30 cellular contexts compared by ENCODE assay signal in the genomic region with DNA sequence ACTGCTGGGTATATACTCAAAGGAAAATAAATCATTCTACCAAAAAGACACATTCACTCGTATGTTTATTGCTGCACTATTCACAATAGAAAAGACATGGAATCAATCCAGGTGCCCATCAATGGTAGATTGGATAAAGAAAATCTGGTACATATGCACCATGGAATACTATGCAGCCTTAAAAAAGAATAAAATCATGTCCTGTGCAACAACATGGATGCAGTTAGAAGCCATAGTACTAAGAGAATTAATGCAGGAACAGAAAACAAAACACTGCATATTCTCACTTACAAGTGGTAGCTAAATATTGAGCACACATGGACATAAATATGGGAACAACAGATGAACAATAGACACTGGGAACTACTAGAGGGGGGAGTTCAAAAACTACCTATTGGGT.
"Had no signal": no experiment of that assay in that cellular context is flagged by ENCODE, and none has a peak within 500 bp of the region (broad histone marks: within the 10 kb centered on the region; RNA-seq: fewer than 3 reads in every experiment).

No MANE protein-coding gene starts in this region.

- H3K27me3 ChIP-seq: ascending aorta, breast epithelium, cardiac muscle cell, colonic mucosa, dorsolateral prefrontal cortex, heart left ventricle had no signal

- H3K27ac Mint-ChIP-seq: activated CD4-positive, alpha-beta memory T cell treated with anti-CD3 and anti-CD28 coated beads for 36 hours; activated CD4-positive, alpha-beta T cell treated with anti-CD3 and anti-CD28 coated beads for 36 hours; activated CD4-positive, alpha-beta T cell treated with anti-CD3 and anti-CD28 coated beads, Interleukin-2, amount 10 ng/mL, durations not matched to agents 24 days and 14 days; activated CD8-positive, alpha-beta memory T cell treated with anti-CD3 and anti-CD28 coated beads, Interleukin-2, amount 10 ng/mL, durations not matched to agents 7 days and 5 days; activated CD8-positive, alpha-beta T cell treated with anti-CD3 and anti-CD28 coated beads, Interleukin-2, amount 10 ng/mL, durations not matched to agents 7 days and 5 days; activated naive CD4-positive, alpha-beta T cell treated with anti-CD3 and anti-CD28 coated beads, Interleukin-2, amount 10 ng/mL, durations not matched to agents 7 days and 5 days; activated naive CD4-positive, alpha-beta T cell treated with anti-CD3 and anti-CD28 coated beads, Interleukin-2, amount 50 U/mL, for 72 hours; activated naive CD8-positive, alpha-beta T cell treated with anti-CD3 and anti-CD28 coated beads, Interleukin-2, amount 10 ng/mL, durations not matched to agents 7 days and 5 days; activated T-helper 1 cell treated with anti-CD3 and anti-CD28 coated beads, Interleukin-12 subunit alpha, Interleukin-12 subunit beta, Interleukin-2, Interleukin-4 antibody, amounts not matched to agents 30 ng/mL and 10 ng/mL and 1 ng/mL, durations not matched to agents 14 hours and 24 hours and 36 hours; brain; dendritic cell treated with granulocyte-macrophage colony-stimulating factor and Interleukin-4, amounts not matched to agents 40 ng/mL and 50 ng/mL, for 4 days; endodermal cell had no signal

- H3K4me3 ChIP-seq: ascending aorta, breast epithelium, cardiac muscle cell, colonic mucosa, dorsolateral prefrontal cortex, heart left ventricle had no signal

- H3K36me3 Mint-ChIP-seq: brain had no signal

- H3K9me3 Mint-ChIP-seq: dendritic cell treated with granulocyte-macrophage colony-stimulating factor and Interleukin-4, amounts not matched to agents 40 ng/mL and 50 ng/mL, for 4 days; endodermal cell had no signal

- H3K27me3 Mint-ChIP-seq: activated CD4-positive, alpha-beta memory T cell treated with anti-CD3 and anti-CD28 coated beads for 36 hours; activated CD4-positive, alpha-beta T cell treated with anti-CD3 and anti-CD28 coated beads for 36 hours; activated CD4-positive, alpha-beta T cell treated with anti-CD3 and anti-CD28 coated beads, Interleukin-2, amount 10 ng/mL, durations not matched to agents 24 days and 14 days; activated CD8-positive, alpha-beta memory T cell treated with anti-CD3 and anti-CD28 coated beads, Interleukin-2, amount 10 ng/mL, durations not matched to agents 7 days and 5 days; activated naive CD4-positive, alpha-beta T cell treated with anti-CD3 and anti-CD28 coated beads, Interleukin-2, amount 10 ng/mL, durations not matched to agents 7 days and 5 days; activated naive CD8-positive, alpha-beta T cell treated with anti-CD3 and anti-CD28 coated beads, Interleukin-2, amount 10 ng/mL, durations not matched to agents 7 days and 5 days; dendritic cell treated with granulocyte-macrophage colony-stimulating factor and Interleukin-4, amounts not matched to agents 40 ng/mL and 50 ng/mL, for 4 days had no signal

- H3K4me1 ChIP-seq: ascending aorta, breast epithelium, colonic mucosa had no signal

- H3K36me3 ChIP-seq: ascending aorta, breast epithelium, cardiac muscle cell, colonic mucosa, heart left ventricle had no signal

- ATAC-seq: activated CD4-positive, alpha-beta T cell treated with anti-CD3 and anti-CD28 coated beads for 36 hours; activated CD8-positive, alpha-beta memory T cell treated with anti-CD3 and anti-CD28 coated beads, Interleukin-2, amount 10 ng/mL, durations not matched to agents 7 days and 5 days; activated CD8-positive, alpha-beta T cell treated with anti-CD3 and anti-CD28 coated beads, Interleukin-2, amount 10 ng/mL, durations not matched to agents 7 days and 5 days; activated naive CD4-positive, alpha-beta T cell treated with anti-CD3 and anti-CD28 coated beads, Interleukin-2, amount 50 U/mL, for 72 hours; esophagus mucosa; heart left ventricle had no signal

- H3K9me3 ChIP-seq: ascending aorta, breast epithelium, colonic mucosa, heart left ventricle had no signal

- H3K4me3 Mint-ChIP-seq: activated CD4-positive, alpha-beta memory T cell treated with anti-CD3 and anti-CD28 coated beads for 36 hours; activated CD4-positive, alpha-beta T cell treated with anti-CD3 and anti-CD28 coated beads for 36 hours; activated CD4-positive, alpha-beta T cell treated with anti-CD3 and anti-CD28 coated beads, Interleukin-2, amount 10 ng/mL, durations not matched to agents 24 days and 14 days; activated CD8-positive, alpha-beta memory T cell treated with anti-CD3 and anti-CD28 coated beads, Interleukin-2, amount 10 ng/mL, durations not matched to agents 7 days and 5 days; activated CD8-positive, alpha-beta T cell treated with anti-CD3 and anti-CD28 coated beads, Interleukin-2, amount 10 ng/mL, durations not matched to agents 7 days and 5 days; activated naive CD4-positive, alpha-beta T cell treated with anti-CD3 and anti-CD28 coated beads, Interleukin-2, amount 10 ng/mL, durations not matched to agents 7 days and 5 days; activated naive CD8-positive, alpha-beta T cell treated with anti-CD3 and anti-CD28 coated beads, Interleukin-2, amount 10 ng/mL, durations not matched to agents 7 days and 5 days; activated T-helper 1 cell treated with anti-CD3 and anti-CD28 coated beads, Interleukin-12 subunit alpha, Interleukin-12 subunit beta, Interleukin-2, Interleukin-4 antibody, amounts not matched to agents 30 ng/mL and 10 ng/mL and 1 ng/mL, durations not matched to agents 14 hours and 24 hours and 36 hours; brain; dendritic cell treated with granulocyte-macrophage colony-stimulating factor and Interleukin-4, amounts not matched to agents 40 ng/mL and 50 ng/mL, for 4 days; endodermal cell had no signal

- DNase-seq: activated CD4-positive, alpha-beta memory T cell treated with anti-CD3 and anti-CD28 coated beads for 36 hours; activated CD4-positive, alpha-beta T cell treated with anti-CD3 and anti-CD28 coated beads for 36 hours; activated CD4-positive, alpha-beta T cell treated with anti-CD3 and anti-CD28 coated beads, Interleukin-2, amount 10 ng/mL, durations not matched to agents 24 days and 14 days; activated CD4-positive, CD25-positive, alpha-beta regulatory T cell; activated CD4-positive, CD25-positive, alpha-beta regulatory T cell treated with anti-CD3 and anti-CD28 coated beads, Interleukin-2, amount 50 U/mL, for 72 hours; activated CD8-positive, alpha-beta memory T cell treated with anti-CD3 and anti-CD28 coated beads, Interleukin-2, amount 10 ng/mL, durations not matched to agents 7 days and 5 days; activated CD8-positive, alpha-beta memory T cell treated with anti-CD3 and anti-CD28 coated beads, Interleukin-2, amount 50 U/mL, for 4 hours; activated CD8-positive, alpha-beta T cell treated with anti-CD3 and anti-CD28 coated beads, Interleukin-2, amount 10 ng/mL, durations not matched to agents 7 days and 5 days; activated effector memory CD4-positive, alpha-beta T cell treated with anti-CD3 and anti-CD28 coated beads, Interleukin-2, amount 50 U/mL, for 16 hours; activated naive CD4-positive, alpha-beta T cell treated with anti-CD3 and anti-CD28 coated beads, Interleukin-2, amount 10 ng/mL, durations not matched to agents 7 days and 5 days; activated naive CD8-positive, alpha-beta T cell treated with anti-CD3 and anti-CD28 coated beads, Interleukin-2, amount 10 ng/mL, durations not matched to agents 7 days and 5 days; activated T-cell treated with anti-CD3 and anti-CD28 coated beads, Interleukin-2, amount 50 U/mL, for 1 hour; activated T-cell treated with anti-CD3 and anti-CD28 coated beads, Interleukin-2, amount 50 U/mL, for 48 hours; central memory CD4-positive, alpha-beta T cell; cerebellar nuclear complex; colonic mucosa; dorsolateral prefrontal cortex; effector memory CD4-positive, alpha-beta T cell; endodermal cell; glutamatergic neuron; heart left ventricle; T-helper 2 cell had no signal

- H3K27ac ChIP-seq: ascending aorta, breast epithelium, cardiac muscle cell, colonic mucosa, dorsolateral prefrontal cortex had no signal
